Comparison of ENCODE assay signal across 25 cellular contexts in genomic region chr20:24811020-24811419, GRCh38.
"Had no signal": no experiment of that assay in that cellular context is flagged by ENCODE, and none has a peak within 500 bp of the region (broad histone marks: within the 10 kb centered on the region; RNA-seq: fewer than 3 reads in every experiment).

No MANE protein-coding gene starts in this region.

- ATAC-seq: effector memory CD8-positive, alpha-beta T cell; esophagus mucosa; gastroesophageal sphincter; heart left ventricle; left cardiac atrium; left lung; left ventricle myocardium superior had no signal

- H3K4me3 ChIP-seq: colonic mucosa, esophagus squamous epithelium, gastroesophageal sphincter, heart left ventricle, hepatocyte, left lung, lung had no signal

- H3K27me3 ChIP-seq: colonic mucosa, hepatocyte had no signal

- H3K79me2 ChIP-seq: hepatocyte had no signal

- H3K27ac ChIP-seq: colonic mucosa, epithelial cell of prostate, esophagus squamous epithelium, gastroesophageal sphincter, heart left ventricle, hepatocyte, left lung had no signal

- H2AFZ ChIP-seq: hepatocyte had no signal

- DNase-seq: colonic mucosa; cortex of kidney; effector CD8-positive, alpha-beta T cell; effector memory CD8-positive, alpha-beta T cell; endodermal cell; erythroblast; esophagus squamous epithelium; foreskin fibroblast; heart left ventricle; hypothalamus; immature natural killer cell; islet precursor cell; left cardiac atrium; left lung; left ventricle myocardium superior; mammary epithelial cell; mesendoderm; midbrain had no signal

- H3K9me3 ChIP-seq: colonic mucosa, esophagus squamous epithelium, gastroesophageal sphincter, heart left ventricle, left lung had no signal

- FAIRE-seq: endometrium, frontal cortex had no signal

- H3K4me2 ChIP-seq: hepatocyte had no signal

- H3K4me1 ChIP-seq: colonic mucosa, esophagus squamous epithelium, gastroesophageal sphincter, heart left ventricle, left lung had no signal

- H3K36me3 ChIP-seq: colonic mucosa, esophagus squamous epithelium, gastroesophageal sphincter, heart left ventricle, left lung had no signal
